10 cellular contexts compared by ENCODE assay signal in the genomic region with DNA sequence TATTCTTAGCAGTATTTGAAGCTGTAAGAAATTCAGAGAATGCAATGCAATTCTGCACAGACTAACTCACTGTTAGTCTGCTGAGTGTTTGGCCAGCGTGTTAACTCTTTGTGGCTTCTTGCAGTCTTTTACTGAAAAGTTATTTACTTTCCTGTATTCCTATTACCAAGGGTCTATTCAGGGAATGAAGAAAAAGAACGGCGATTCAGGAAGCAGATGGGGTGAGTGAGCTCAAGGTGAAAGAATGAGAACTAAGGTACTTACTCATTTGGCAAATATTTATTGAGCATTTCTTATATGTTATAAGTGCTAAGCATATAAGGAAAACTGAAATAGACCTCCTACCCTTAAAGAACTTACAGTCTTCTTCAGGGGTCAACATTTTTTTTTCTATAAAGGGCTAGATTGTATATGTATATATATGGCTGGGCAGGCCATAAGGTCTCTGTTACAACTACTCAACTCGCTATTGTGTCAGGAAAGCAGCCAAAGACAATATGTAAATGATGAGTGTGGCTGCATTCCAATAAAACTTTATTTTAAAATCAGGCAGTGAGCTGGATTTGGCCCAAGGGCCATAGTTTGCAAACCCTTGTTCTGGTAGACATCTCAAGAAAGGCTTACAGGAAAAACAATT.
A peak's percentile ranks its signal among the peaks of the same experiment; 100 is the strongest.
DNase-seq lines count a peak whose midpoint lies in the region; FAIRE-seq and TF ChIP-seq lines count a peak whose summit lies in the region.
"Had no signal": no experiment of that assay in that cellular context is flagged by ENCODE, and none has a peak within 500 bp of the region (broad histone marks: within the 10 kb centered on the region; RNA-seq: fewer than 3 reads in every experiment).

No MANE protein-coding gene starts in this region.

- H3K36me3 Mint-ChIP-seq in Caco-2 (ENCODE audit: insufficient read depth, unreplicated experiment) (no peaks in the 10 kb centered on the region), osteocyte (ENCODE audit: unreplicated experiment) (no peaks in the 10 kb centered on the region)

- peaks cover 22% of the 10 kb centered on the region for H3K4me1 ChIP-seq in Caco-2

- H3K9me3 ChIP-seq in Caco-2: no peaks in the 10 kb centered on the region

- FAIRE-seq in RCC 7860 (lab: Jason Lieb, UNC): no peak

- BruUV-seq in Caco-2 (replicated peaks; lab: Mats Ljungman, UMichigan): no TSS peak

- no peak overlapping the region for H3K27ac ChIP-seq in substantia nigra (ENCODE audit: low read depth, low read length, poor library complexity, severe bottlenecking)

- POLR2A ChIA-PET in Caco-2 (lab: Charles Lee) (no interaction called here), HEK293T (lab: Yijun Ruan, JAX) (interaction anchor here (0.7 kb wide), 1 partner anchor 96 kb away, joined by 3 read pairs; no protein-coding TSS in a partner anchor)

- CTCF ChIA-PET in Caco-2 (lab: Charles Lee) (no interaction called here), HEK293T (lab: Yijun Ruan, JAX) (interaction anchor here (0.7 kb wide), 1 partner anchor 390 kb away, joined by 5 read pairs; no protein-coding TSS in a partner anchor)

- H3K27ac Mint-ChIP-seq in Caco-2 (ENCODE audit: unreplicated experiment): no peak overlapping the region
- H3K27ac Mint-ChIP-seq in osteocyte (ENCODE audit: unreplicated experiment): peak overlapping the region; percentile 75

- H3K27me3 Mint-ChIP-seq in Caco-2 (ENCODE audit: insufficient read depth, unreplicated experiment) (no peaks in the 10 kb centered on the region), osteocyte (ENCODE audit: unreplicated experiment) (no peaks in the 10 kb centered on the region)
- H3K27me3 Mint-ChIP-seq: central memory CD8-positive, alpha-beta T cell had no signal

- H3K4me1 Mint-ChIP-seq in Caco-2 (ENCODE audit: low read depth, unreplicated experiment): peaks cover 27% of the 10 kb centered on the region
- H3K4me1 Mint-ChIP-seq in osteocyte (ENCODE audit: unreplicated experiment): peaks cover 65% of the 10 kb centered on the region
- H3K4me1 Mint-ChIP-seq: central memory CD8-positive, alpha-beta T cell had no signal

- H3K4me3 Mint-ChIP-seq in Caco-2 (ENCODE audit: unreplicated experiment) (peak overlapping the region; percentile 18), osteocyte (ENCODE audit: unreplicated experiment) (no peak overlapping the region)
- H3K4me3 Mint-ChIP-seq: central memory CD8-positive, alpha-beta T cell had no signal

- H3K9me3 Mint-ChIP-seq in Caco-2 (ENCODE audit: unreplicated experiment): peaks cover 16% of the 10 kb centered on the region
- H3K9me3 Mint-ChIP-seq in osteocyte (ENCODE audit: unreplicated experiment): no peaks in the 10 kb centered on the region
- H3K9me3 Mint-ChIP-seq: central memory CD8-positive, alpha-beta T cell had no signal

- no peak for DNase-seq in Caco-2
- peak; percentile 26 for DNase-seq in RCC 7860 (ENCODE audit: low spot score)
- peak; percentile 88 for DNase-seq in fibroblast of peridontal ligament (ENCODE audit: extremely low read depth)
- no peak for DNase-seq in osteocyte (ENCODE audit: extremely low spot score, unreplicated experiment)
- DNase-seq in mucosa of gallbladder (ENCODE audit: low spot score): no peak
- DNase-seq in HEK293T (ENCODE audit: extremely low spot score): no peak
- no peak for DNase-seq in NCI-H146 treated with DMSO at 0.1 percent for 48 hours (lab: John Stamatoyannopoulos, UW; ENCODE audit: unreplicated experiment)
- no peak for DNase-seq in substantia nigra (lab: John Stamatoyannopoulos, UW)
- DNase-seq: DMS79 treated with DMSO at 0.1 percent for 48 hours had no signal

- no peak overlapping the region for H3K4me3 ChIP-seq in Caco-2 (ENCODE audit: low read depth, low read length)

- intact Hi-C loops in Caco-2 (cut with micrococcal nuclease; ENCODE audit: unreplicated experiment): no loop called here

- no peaks in the 10 kb centered on the region for H3K27me3 ChIP-seq in Caco-2 (replicated peaks; ENCODE audit: control insufficient read depth, insufficient read depth, low read length)

- no peak for TF ChIP-seq CTCF in Caco-2 (IDR thresholded peaks at IDR 0.05; ENCODE audit: insufficient read depth in 1 of 2, low read depth in 1 of 2, low read length in 1 of 2, severe bottlenecking in 1 of 2, unreplicated experiment in 1 of 2)
- no peak for TF ChIP-seq CTCF in osteocyte (IDR thresholded peaks at IDR 0.05)

- no peaks in the 10 kb centered on the region for H3K36me3 ChIP-seq in Caco-2 (ENCODE audit: control insufficient read depth, insufficient read depth, low read length)

TF ChIP-seq in HEK293T, 16 proteins besides CTCF, POLR2A, EP300 and RAD21:
- TF ChIP-seq FOXK2 (IDR thresholded peaks at IDR 0.05) (no peak), BHLHE40 (IDR thresholded peaks at IDR 0.05; ENCODE audit: borderline replicate concordance) (no peak), NFRKB (IDR thresholded peaks at IDR 0.05) (no peak), ELF4 (IDR thresholded peaks at IDR 0.05) (no peak)

Comparison
In these comparisons a context has a peak if more than half of its experiments do, and no peak if none do; other contexts are left out.
1. DNase-seq: peak in RCC 7860 (single experiment) and fibroblast of peridontal ligament (single experiment); none in Caco-2 (0 of 2), osteocyte (single experiment), mucosa of gallbladder (single experiment), HEK293T (single experiment), NCI-H146 treated with DMSO at 0.1 percent for 48 hours (single experiment) and substantia nigra (0 of 49).